16 cellular contexts compared by ENCODE assay signal in the genomic region with DNA sequence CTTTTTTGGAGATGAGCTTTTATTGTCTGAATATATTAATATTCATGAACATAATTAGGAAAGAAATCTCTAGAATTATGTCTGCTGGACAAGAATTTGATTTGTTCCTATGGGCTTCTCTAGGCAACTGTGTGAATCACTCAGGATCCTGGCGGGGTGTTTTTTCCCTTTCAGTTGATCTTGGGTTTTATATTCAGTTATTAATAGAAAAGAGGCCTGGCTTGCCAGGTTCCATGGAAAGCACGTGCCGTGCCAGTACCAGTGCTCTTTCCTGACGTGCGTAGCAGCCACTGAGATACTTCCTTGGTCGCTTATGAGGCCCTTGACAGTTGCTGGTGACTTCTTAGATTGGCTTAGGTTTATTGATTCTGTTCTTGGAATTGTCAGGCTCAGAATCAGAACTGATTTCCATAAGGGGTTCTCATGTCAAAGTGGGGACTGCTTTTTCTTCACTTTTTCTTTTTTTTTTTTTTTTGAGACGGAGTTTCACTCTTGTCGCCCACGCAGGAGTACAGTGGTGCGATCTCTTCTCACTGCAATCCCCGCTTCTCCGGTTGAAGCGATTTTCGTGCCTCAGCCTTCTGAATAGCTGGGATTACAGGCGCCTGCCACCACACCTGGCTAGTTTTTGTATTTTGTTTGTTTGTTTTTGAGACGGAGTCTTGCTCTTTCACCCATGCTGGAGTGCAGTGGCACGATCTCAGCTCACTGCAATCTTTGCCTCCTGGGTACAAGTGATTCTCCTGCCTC. TPM values are rescaled to one million over a fixed set of nuclear protein-coding genes. Genes with fewer than 3 reads are reported as not detected.
A peak's percentile ranks its signal among the peaks of the same experiment; 100 is the strongest.
DNase-seq lines count a peak whose midpoint lies in the region; ATAC-seq and TF ChIP-seq lines count a peak whose summit lies in the region.
"Had no signal": no experiment of that assay in that cellular context is flagged by ENCODE, and none has a peak within 500 bp of the region (broad histone marks: within the 10 kb centered on the region; RNA-seq: fewer than 3 reads in every experiment).

No MANE protein-coding gene starts in this region.

- H3K36me3 Mint-ChIP-seq in chondrocyte (ENCODE audit: low read depth): peaks cover 20% of the 10 kb centered on the region

- no peak overlapping the region for H3K4me3 Mint-ChIP-seq in chondrocyte (ENCODE audit: unreplicated experiment)
- H3K4me3 Mint-ChIP-seq: activated CD8-positive, alpha-beta T cell treated with anti-CD3 and anti-CD28 coated beads for 36 hours; dendritic cell treated with granulocyte-macrophage colony-stimulating factor and Interleukin-4, amounts not matched to agents 40 ng/mL and 50 ng/mL, for 4 days; naive thymus-derived CD4-positive, alpha-beta T cell had no signal

- intact Hi-C loops in left ventricle myocardium superior (cut with micrococcal nuclease): no loop called here

- DNase-seq in AG20443 (ENCODE audit: low spot score) (peak; percentile 32), chondrocyte (ENCODE audit: low spot score) (no peak), left ventricle myocardium superior (peak; percentile 64), NCI-H446 (lab: John Stamatoyannopoulos, UW) (no peak), NCI-H1417 (lab: John Stamatoyannopoulos, UW) (no peak), GM13977 (ENCODE audit: low spot score) (no peak), NCI-H526 treated with DMSO at 0.1 percent for 48 hours (lab: John Stamatoyannopoulos, UW) (no peak)
- DNase-seq: activated CD8-positive, alpha-beta T cell treated with anti-CD3 and anti-CD28 coated beads for 36 hours; naive thymus-derived CD4-positive, alpha-beta T cell; NCI-H187; OCI-M1; right lobe of liver; stimulated activated CD4-positive, alpha-beta T cell treated with anti-CD3 and anti-CD28 coated beads, Interleukin-2, amount 100 ng/mL, for 48 hours had no signal

- H3K27ac ChIP-seq in rectal smooth muscle tissue (ENCODE audit: low read depth, low read length): peak overlapping the region; percentile 77
- H3K27ac ChIP-seq: right lobe of liver, vagina had no signal

- no peaks in the 10 kb centered on the region for H3K9me3 Mint-ChIP-seq in chondrocyte (ENCODE audit: low read depth)
- H3K9me3 Mint-ChIP-seq: activated CD8-positive, alpha-beta T cell treated with anti-CD3 and anti-CD28 coated beads for 36 hours; dendritic cell treated with granulocyte-macrophage colony-stimulating factor and Interleukin-4, amounts not matched to agents 40 ng/mL and 50 ng/mL, for 4 days; naive thymus-derived CD4-positive, alpha-beta T cell had no signal

- TF ChIP-seq CTCF in chondrocyte (IDR thresholded peaks at IDR 0.05) (no peak), GM13977 (IDR thresholded peaks at IDR 0.05; ENCODE audit: extremely low read depth, insufficient read depth, missing control alignments) (no peak)

- no peak overlapping the region for H3K4me3 ChIP-seq in rectal smooth muscle tissue (ENCODE audit: low read length)
- H3K4me3 ChIP-seq: right lobe of liver, vagina had no signal

- H3K27ac Mint-ChIP-seq in chondrocyte (ENCODE audit: unreplicated experiment): peak overlapping the region; percentile 85
- H3K27ac Mint-ChIP-seq: activated CD8-positive, alpha-beta T cell treated with anti-CD3 and anti-CD28 coated beads for 36 hours; dendritic cell treated with granulocyte-macrophage colony-stimulating factor and Interleukin-4, amounts not matched to agents 40 ng/mL and 50 ng/mL, for 4 days; naive thymus-derived CD4-positive, alpha-beta T cell had no signal

- in situ Hi-C loops in GM13977 (cut with MboI; ENCODE audit: low pct_unique_long_range_greater_than_20kb, low sequenced_read_pairs, unreplicated experiment): no loop called here

- no peak overlapping the region for H3K9ac ChIP-seq in rectal smooth muscle tissue (ENCODE audit: low read length)

- H3K36me3 ChIP-seq in rectal smooth muscle tissue (ENCODE audit: control insufficient read depth, insufficient read depth, low read length): peaks cover 20% of the 10 kb centered on the region

- H3K27me3 ChIP-seq in rectal smooth muscle tissue (ENCODE audit: control insufficient read depth, insufficient read depth, low read length): no peaks in the 10 kb centered on the region
- H3K27me3 ChIP-seq: right lobe of liver, vagina had no signal

- peaks cover 16% of the 10 kb centered on the region for H3K4me1 ChIP-seq in rectal smooth muscle tissue (ENCODE audit: control insufficient read depth, insufficient read depth, low read length)
- H3K4me1 ChIP-seq: right lobe of liver, vagina had no signal

- peak; percentile 92 for ATAC-seq in left ventricle myocardium superior
- ATAC-seq: activated CD8-positive, alpha-beta T cell treated with anti-CD3 and anti-CD28 coated beads for 36 hours; naive thymus-derived CD4-positive, alpha-beta T cell; right lobe of liver had no signal

- peaks cover 8% of the 10 kb centered on the region for H3K4me1 Mint-ChIP-seq in chondrocyte (ENCODE audit: low read depth)

- no peaks in the 10 kb centered on the region for H3K27me3 Mint-ChIP-seq in chondrocyte (ENCODE audit: low read depth)
- H3K27me3 Mint-ChIP-seq: activated CD8-positive, alpha-beta T cell treated with anti-CD3 and anti-CD28 coated beads for 36 hours; dendritic cell treated with granulocyte-macrophage colony-stimulating factor and Interleukin-4, amounts not matched to agents 40 ng/mL and 50 ng/mL, for 4 days; naive thymus-derived CD4-positive, alpha-beta T cell had no signal

RNA-seq across cellular contexts. Expression of gene KIF1B, which starts 48.7 kb away (rescaled TPM):
- total RNA-seq in chondrocyte: 48.8 to 49.4 TPM (median 48.9 TPM) in 3 replicates
- 69.3 TPM for total RNA-seq in left ventricle myocardium superior

Comparison
In these comparisons a context has a peak if more than half of its experiments do, and no peak if none do; other contexts are left out.
1. DNase-seq: peak in AG20443 (single experiment) and left ventricle myocardium superior (single experiment); none in chondrocyte (single experiment), NCI-H446 (0 of 2), NCI-H1417 (0 of 3), GM13977 (single experiment) and NCI-H526 treated with DMSO at 0.1 percent for 48 hours (single experiment).